Comparison of ENCODE assay signal across 9 cellular contexts in the genomic region with DNA sequence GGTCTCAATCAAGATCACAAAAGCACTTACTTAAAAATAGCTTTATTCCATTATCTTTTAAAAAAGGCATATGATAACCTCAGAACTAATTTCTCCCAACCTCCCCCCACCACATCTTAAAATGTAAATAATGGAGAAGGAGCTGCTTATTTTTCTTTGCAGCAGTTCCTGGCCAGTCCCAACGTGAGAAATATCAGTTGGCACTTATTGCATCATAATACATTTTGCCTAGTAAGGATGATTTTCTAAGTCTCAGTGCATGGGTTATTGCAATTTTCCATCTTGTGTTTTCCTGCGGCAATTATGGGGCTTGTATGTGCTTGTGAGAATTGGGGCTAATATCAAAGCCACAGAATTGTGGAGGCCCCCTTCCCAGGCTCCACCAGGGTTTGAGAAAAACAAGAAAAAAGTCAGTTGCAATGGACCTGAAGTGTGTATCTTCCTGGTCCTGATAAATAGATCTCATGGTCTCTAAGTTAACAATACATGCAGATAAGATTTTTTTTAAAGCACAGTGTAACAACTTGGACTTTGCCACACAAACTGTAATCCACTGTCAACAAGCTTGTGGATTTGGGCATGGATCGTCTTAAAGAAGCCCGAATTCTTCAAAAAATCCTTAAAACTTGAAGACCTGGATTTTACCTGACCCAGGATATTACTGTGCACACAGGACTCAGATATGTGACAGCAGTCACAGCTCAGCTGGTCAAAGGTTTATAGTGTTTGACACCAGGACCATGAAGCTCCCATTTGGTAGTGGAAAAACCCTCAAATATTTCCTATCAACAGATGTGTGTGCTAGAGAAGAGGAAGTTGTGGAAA. TPM values are rescaled to one million over a fixed set of nuclear protein-coding genes. Genes with fewer than 3 reads are reported as not detected.
DNase-seq lines count a peak whose midpoint lies in the region; ATAC-seq and TF ChIP-seq lines count a peak whose summit lies in the region.
"Had no signal": no experiment of that assay in that cellular context is flagged by ENCODE, and none has a peak within 500 bp of the region (broad histone marks: within the 10 kb centered on the region; RNA-seq: fewer than 3 reads in every experiment).

No MANE protein-coding gene starts in this region.

- H3K9me3 ChIP-seq in left ventricle myocardium inferior (replicated peaks) (no peaks in the 10 kb centered on the region), upper lobe of right lung (no peaks in the 10 kb centered on the region)

- H3K4me1 ChIP-seq in left ventricle myocardium inferior (peaks cover 47% of the 10 kb centered on the region), upper lobe of right lung (peaks cover 32% of the 10 kb centered on the region)

- CTCF ChIA-PET in activated CD8-positive, alpha-beta T cell treated with anti-CD3 and anti-CD28 coated beads for 36 hours (lab: Charles Lee), result interaction anchor here (0.8 to 3.4 kb wide), 15 partner anchors 8 to 312 kb away, joined by 3 to 35 read pairs (median 5); a partner anchor contains a TSS

- H3K4me3 Mint-ChIP-seq in activated CD8-positive, alpha-beta T cell treated with anti-CD3 and anti-CD28 coated beads for 36 hours, result peak overlapping the region; percentile 85
- H3K4me3 Mint-ChIP-seq in immature natural killer cell, result peak overlapping the region in 4 of 5 donors; percentile 58 to 94 (median 64)

- H3K4me1 Mint-ChIP-seq in activated CD8-positive, alpha-beta T cell treated with anti-CD3 and anti-CD28 coated beads for 36 hours (ENCODE audit: low read depth), result peaks cover 53% of the 10 kb centered on the region
- peaks cover 36 to 37% of the 10 kb centered on the region in 2 donors for H3K4me1 Mint-ChIP-seq in immature natural killer cell

- DNase-seq in left ventricle myocardium inferior (no peak), cardiac septum (ENCODE audit: low spot score) (no peak), immature natural killer cell (no peak), upper lobe of right lung (no peak), UCSD-AML1 (lab: John Stamatoyannopoulos, UW; ENCODE audit: unreplicated experiment) (no peak)
- no peak for DNase-seq in activated CD8-positive, alpha-beta T cell treated with anti-CD3 and anti-CD28 coated beads for 36 hours
- no peak for DNase-seq in activated CD8-positive, alpha-beta memory T cell treated with anti-CD3 and anti-CD28 coated beads for 24 hours
- DNase-seq: stimulated activated CD4-positive, alpha-beta T cell treated with anti-CD3 and anti-CD28 coated beads, Interleukin-4, amount 100 ng/mL, for 4 hours had no signal

- POLR2A ChIA-PET in activated CD8-positive, alpha-beta T cell treated with anti-CD3 and anti-CD28 coated beads for 36 hours (lab: Charles Lee), result interaction anchor here (1.7 to 3.3 kb wide), 3 partner anchors 28 to 73 kb away, joined by 4 to 16 read pairs (median 7); a partner anchor contains a TSS

- peaks cover 16% of the 10 kb centered on the region for H3K27me3 Mint-ChIP-seq in activated CD8-positive, alpha-beta T cell treated with anti-CD3 and anti-CD28 coated beads for 36 hours
- H3K27me3 Mint-ChIP-seq in immature natural killer cell (ENCODE audit: low read depth in 3 of 3), result peaks cover 8 to 41% (median 24%) of the 10 kb centered on the region in 3 donors

- H3K27ac ChIP-seq in left ventricle myocardium inferior (replicated peaks) (peak overlapping the region; percentile 24), upper lobe of right lung (peak overlapping the region; percentile 4)

- H3K36me3 Mint-ChIP-seq in activated CD8-positive, alpha-beta T cell treated with anti-CD3 and anti-CD28 coated beads for 36 hours (ENCODE audit: low read depth), result no peaks in the 10 kb centered on the region
- H3K36me3 Mint-ChIP-seq in immature natural killer cell, result no peaks in the 10 kb centered on the region

- no peak for ATAC-seq in activated CD8-positive, alpha-beta T cell treated with anti-CD3 and anti-CD28 coated beads for 36 hours
- no peak for ATAC-seq in upper lobe of right lung
- no peak for ATAC-seq in GM21723 (IDR thresholded peaks at IDR 0.05; ENCODE audit: unreplicated experiment)

- no peaks in the 10 kb centered on the region for H3K9me3 Mint-ChIP-seq in activated CD8-positive, alpha-beta T cell treated with anti-CD3 and anti-CD28 coated beads for 36 hours
- H3K9me3 Mint-ChIP-seq in immature natural killer cell, result no peaks in the 10 kb centered on the region

- TF ChIP-seq CTCF in left ventricle myocardium inferior (IDR thresholded peaks at IDR 0.05; ENCODE audit: borderline replicate concordance), result no peak
- TF ChIP-seq CTCF in activated CD8-positive, alpha-beta T cell treated with anti-CD3 and anti-CD28 coated beads for 36 hours (IDR thresholded peaks at IDR 0.05), result no peak
- TF ChIP-seq CTCF in upper lobe of right lung (IDR thresholded peaks at IDR 0.05), result no peak

- no peak overlapping the region for H3K27ac Mint-ChIP-seq in activated CD8-positive, alpha-beta T cell treated with anti-CD3 and anti-CD28 coated beads for 36 hours
- peak overlapping the region in 2 of 6 donors; percentile 58 to 69 for H3K27ac Mint-ChIP-seq in immature natural killer cell

- no peaks in the 10 kb centered on the region for H3K36me3 ChIP-seq in left ventricle myocardium inferior
- no peaks in the 10 kb centered on the region for H3K36me3 ChIP-seq in upper lobe of right lung

- H3K4me3 ChIP-seq in left ventricle myocardium inferior (no peak overlapping the region), upper lobe of right lung (no peak overlapping the region)

- H3K27me3 ChIP-seq in left ventricle myocardium inferior (ENCODE audit: low read depth) (no peaks in the 10 kb centered on the region), upper lobe of right lung (no peaks in the 10 kb centered on the region)

- intact Hi-C loops in left ventricle myocardium inferior (cut with micrococcal nuclease) (no loop called here), cardiac septum (cut with DNase I) (loop anchor here (2.0 to 5.0 kb wide), 2 partner anchors 47 to 309 kb away; a partner anchor contains a TSS), upper lobe of right lung (cut with DNase I) (no loop called here)
- intact Hi-C loops in activated CD8-positive, alpha-beta T cell treated with anti-CD3 and anti-CD28 coated beads for 36 hours (cut with micrococcal nuclease), result no loop called here

RNA-seq across cellular contexts. Expression of a gene that starts 2.8 kb away (rescaled TPM):
- total RNA-seq in left ventricle myocardium inferior, result 100 TPM
- 95.3 TPM for total RNA-seq in cardiac septum
- total RNA-seq in activated CD8-positive, alpha-beta T cell treated with anti-CD3 and anti-CD28 coated beads for 36 hours, result 10 to 100 TPM; 26.2 to 27.9 TPM
- polyA plus RNA-seq in immature natural killer cell, result 10 to 100 TPM; 18.7 to 20.3 (median 18.8) TPM
- 89.1 TPM for total RNA-seq in upper lobe of right lung

RNA-seq across cellular contexts. Expression of a gene that starts 40.0 kb away (rescaled TPM):
- total RNA-seq in left ventricle myocardium inferior (12.1 TPM), cardiac septum (10.0 TPM), upper lobe of right lung (52.4 TPM)
- total RNA-seq in activated CD8-positive, alpha-beta T cell treated with anti-CD3 and anti-CD28 coated beads for 36 hours, result 1 to 10 TPM; 4.2 to 5.3 TPM
- 1 to 10 TPM in 2 of 3 donors, under 1 TPM in 1; 0.24 to 1.6 (median 1.0) TPM for polyA plus RNA-seq in immature natural killer cell

RNA-seq across cellular contexts. Expression of a gene that starts 47.3 kb away (rescaled TPM):
- total RNA-seq in left ventricle myocardium inferior (4.4 TPM), cardiac septum (2.6 TPM), upper lobe of right lung (8.0 TPM)
- total RNA-seq in activated CD8-positive, alpha-beta T cell treated with anti-CD3 and anti-CD28 coated beads for 36 hours, result 10 to 100 TPM; 59.8 to 65.6 TPM
- 10 to 100 TPM; 14.3 to 25.5 (median 16.9) TPM for polyA plus RNA-seq in immature natural killer cell
